ENCODE assay signal across 1 cellular context in the genomic region with DNA sequence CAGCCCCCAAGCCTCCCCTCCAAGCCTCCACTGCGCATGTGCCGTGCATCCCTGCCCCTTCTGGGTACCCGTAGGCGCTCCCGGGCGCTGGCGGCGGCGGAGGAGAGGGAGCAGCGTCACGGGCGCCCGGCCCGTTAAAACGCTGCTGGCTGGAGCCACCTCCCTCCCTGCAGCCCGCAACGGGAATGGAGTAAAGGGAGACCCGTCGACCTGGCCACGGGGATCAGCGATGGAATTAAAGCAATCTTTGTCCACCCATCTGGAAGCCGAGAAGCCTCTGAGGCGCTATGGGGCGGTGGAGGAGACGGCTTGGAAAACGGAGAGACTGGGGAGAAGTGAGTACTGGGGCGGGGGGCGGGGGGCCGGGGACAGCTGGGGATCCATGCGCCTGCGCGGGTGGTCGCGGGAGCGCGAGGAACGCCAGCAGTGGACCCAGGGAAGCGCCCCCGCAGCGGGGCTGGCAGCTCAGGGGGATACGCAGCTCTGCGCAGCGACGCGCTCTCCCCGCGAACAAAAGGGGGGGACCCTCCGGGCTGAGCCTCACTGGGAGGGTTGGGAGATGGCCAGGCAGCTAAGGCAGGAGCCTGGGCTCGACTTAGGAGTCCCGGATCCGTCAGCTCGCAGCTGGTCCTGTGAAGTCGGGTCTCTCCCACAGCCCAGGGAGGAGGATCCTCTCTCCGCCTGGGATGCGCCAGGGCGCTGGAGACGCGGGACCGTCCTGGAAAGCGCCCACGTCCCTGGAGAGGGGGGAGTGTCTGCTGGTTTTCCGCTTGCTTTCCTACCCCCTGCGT.
TF ChIP-seq lines count a peak whose summit lies in the region.

A gene (plus strand): TSS at position 164 of the 791 bp plus-strand sequence. CDS start 66 bp downstream, at position 230.

TF ChIP-seq in H1, 55 proteins besides CTCF, POLR2A, EP300 and RAD21:
- TF ChIP-seq, protein P1, sequence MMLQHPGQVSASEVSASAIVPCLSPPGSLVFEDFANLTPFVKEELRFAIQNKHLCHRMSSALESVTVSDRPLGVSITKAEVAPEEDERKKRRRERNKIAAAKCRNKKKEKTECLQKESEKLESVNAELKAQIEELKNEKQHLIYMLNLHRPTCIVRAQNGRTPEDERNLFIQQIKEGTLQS (IDR thresholded peaks at IDR 0.05; ENCODE audit: insufficient read depth, low read depth, low read length) = no peak
- TF ChIP-seq CHD2 (IDR thresholded peaks at IDR 0.05; ENCODE audit: low read length) (no peak), BRCA1 (IDR thresholded peaks at IDR 0.05; ENCODE audit: low read depth, low read length) (no peak), JUND (IDR thresholded peaks at IDR 0.05; ENCODE audit: low read length) (no peak), KDM5A (IDR thresholded peaks at IDR 0.05; ENCODE audit: low read length) (no peak), TEAD4 (IDR thresholded peaks at IDR 0.05; ENCODE audit: low read depth, low read length) (no peak), KDM4A (IDR thresholded peaks at IDR 0.05; ENCODE audit: low read depth, low read length, severe bottlenecking) (peak; percentile 89), CBX8 (IDR thresholded peaks at IDR 0.05; ENCODE audit: borderline replicate concordance, low read depth, low read length) (no peak), ZNF274 (IDR thresholded peaks at IDR 0.05; ENCODE audit: borderline replicate concordance, extremely low read depth, low read length) (no peak), SUZ12 (IDR thresholded peaks at IDR 0.05; ENCODE audit: low read length) (no peak), POLR2AphosphoS5 (IDR thresholded peaks at IDR 0.05; ENCODE audit: low read depth, low read length) (no peak), SP2 (IDR thresholded peaks at IDR 0.05; ENCODE audit: low read length) (no peak), KDM1A (IDR thresholded peaks at IDR 0.05; ENCODE audit: borderline replicate concordance, low read length) (peak; percentile 43; the same call in 1 of the 2 replicates), HDAC6 (IDR thresholded peaks at IDR 0.05; ENCODE audit: low read depth, low read length) (no peak), POU5F1 (IDR thresholded peaks at IDR 0.05; ENCODE audit: low read depth, low read length) (no peak), RBBP5 (IDR thresholded peaks at IDR 0.05; ENCODE audit: borderline replicate concordance, low read depth, low read length) (no peak), ASH2L (IDR thresholded peaks at IDR 0.05; ENCODE audit: low read length) (no peak), RNF2 (IDR thresholded peaks at IDR 0.05; ENCODE audit: borderline replicate concordance, low read depth, low read length, missing control alignments, poor library complexity, severe bottlenecking) (no peak), BCL11A (IDR thresholded peaks at IDR 0.05; ENCODE audit: low read depth in 2 of 2, low read length in 2 of 2) (no peak), RFX5 (IDR thresholded peaks at IDR 0.05; ENCODE audit: borderline replicate concordance, low read depth, low read length) (no peak), EGR1 (IDR thresholded peaks at IDR 0.05; ENCODE audit: borderline replicate concordance, low read depth, low read length) (no peak), SIN3A (conservative IDR thresholded peaks at IDR 0.05 in 1 of 2, IDR thresholded peaks at IDR 0.05 in 1 of 2; ENCODE audit: low read depth in 1 of 2, low read length in 2 of 2) (0 out of 4 replicates have a peak, but pooled peaks have one; percentile 28 to 45), SIRT6 (IDR thresholded peaks at IDR 0.05; ENCODE audit: low read length) (no peak), TCF12 (IDR thresholded peaks at IDR 0.05; ENCODE audit: low read depth, low read length) (no peak), GABPA (IDR thresholded peaks at IDR 0.05; ENCODE audit: borderline replicate concordance, insufficient read depth, low read length) (no peak), SP1 (IDR thresholded peaks at IDR 0.05; ENCODE audit: low read depth, low read length) (no peak), SP4 (IDR thresholded peaks at IDR 0.05; ENCODE audit: low read length) (no peak), CBX5 (IDR thresholded peaks at IDR 0.05; ENCODE audit: low read depth, low read length) (no peak), CREB1 (IDR thresholded peaks at IDR 0.05) (peak; percentile 60; the same call in 1 of the 2 replicates), TBP (IDR thresholded peaks at IDR 0.05; ENCODE audit: low read depth, low read length) (peak; percentile 21; the same call in 1 of the 2 replicates), TAF1 (IDR thresholded peaks at IDR 0.05; ENCODE audit: low read depth, low read length) (no peak), SIX5 (IDR thresholded peaks at IDR 0.05; ENCODE audit: low read depth, low read length) (no peak), PHF8 (conservative IDR thresholded peaks at IDR 0.05; ENCODE audit: low read depth, low read length) (peak; percentile 64; the same call in 1 of the 2 replicates), SRF (IDR thresholded peaks at IDR 0.05; ENCODE audit: low read depth, low read length) (no peak), NRF1 (IDR thresholded peaks at IDR 0.05; ENCODE audit: low read depth, low read length) (peak; percentile 64), SAP30 (IDR thresholded peaks at IDR 0.05; ENCODE audit: insufficient read depth, insufficient replicate concordance, low read length) (no peak), EZH2 (IDR thresholded peaks at IDR 0.05; ENCODE audit: low read depth, low read length, severe bottlenecking) (no peak), YY1 (IDR thresholded peaks at IDR 0.05; ENCODE audit: low read depth, low read length) (no peak), MAFK (IDR thresholded peaks at IDR 0.05; ENCODE audit: low read depth, low read length) (no peak), HDAC2 (IDR thresholded peaks at IDR 0.05; ENCODE audit: borderline replicate concordance in 1 of 2, low read depth in 2 of 2, low read length in 2 of 2) (no peak), CTBP2 (IDR thresholded peaks at IDR 0.05; ENCODE audit: borderline replicate concordance, insufficient read depth, insufficient read length, low read length) (no peak), NANOG (IDR thresholded peaks at IDR 0.05; ENCODE audit: insufficient read depth, low read depth, low read length, poor library complexity, severe bottlenecking) (no peak), CHD1 (IDR thresholded peaks at IDR 0.05; ENCODE audit: low read depth, low read length) (no peak), RXRA (IDR thresholded peaks at IDR 0.05; ENCODE audit: insufficient read depth, low read depth, low read length) (no peak), GTF2F1 (IDR thresholded peaks at IDR 0.05; ENCODE audit: borderline replicate concordance, low read depth, low read length) (no peak), CEBPB (IDR thresholded peaks at IDR 0.05; ENCODE audit: low read depth, low read length) (no peak), FOSL1 (IDR thresholded peaks at IDR 0.05; ENCODE audit: insufficient read depth, low read depth, low read length) (no peak), BACH1 (IDR thresholded peaks at IDR 0.05; ENCODE audit: low read length) (no peak), JUN (IDR thresholded peaks at IDR 0.05; ENCODE audit: low read depth, low read length) (no peak), TAF7 (optimal IDR thresholded peaks at IDR 0.05; ENCODE audit: borderline replicate concordance, low read depth, low read length) (no peak)
- TF ChIP-seq, protein P2, sequence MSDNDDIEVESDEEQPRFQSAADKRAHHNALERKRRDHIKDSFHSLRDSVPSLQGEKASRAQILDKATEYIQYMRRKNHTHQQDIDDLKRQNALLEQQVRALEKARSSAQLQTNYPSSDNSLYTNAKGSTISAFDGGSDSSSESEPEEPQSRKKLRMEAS (IDR thresholded peaks at IDR 0.05) = no peak
- TF ChIP-seq, protein P3, sequence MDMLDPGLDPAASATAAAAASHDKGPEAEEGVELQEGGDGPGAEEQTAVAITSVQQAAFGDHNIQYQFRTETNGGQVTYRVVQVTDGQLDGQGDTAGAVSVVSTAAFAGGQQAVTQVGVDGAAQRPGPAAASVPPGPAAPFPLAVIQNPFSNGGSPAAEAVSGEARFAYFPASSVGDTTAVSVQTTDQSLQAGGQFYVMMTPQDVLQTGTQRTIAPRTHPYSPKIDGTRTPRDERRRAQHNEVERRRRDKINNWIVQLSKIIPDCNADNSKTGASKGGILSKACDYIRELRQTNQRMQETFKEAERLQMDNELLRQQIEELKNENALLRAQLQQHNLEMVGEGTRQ (IDR thresholded peaks at IDR 0.05; ENCODE audit: low read length) = no peak
- TF ChIP-seq, protein P4, sequence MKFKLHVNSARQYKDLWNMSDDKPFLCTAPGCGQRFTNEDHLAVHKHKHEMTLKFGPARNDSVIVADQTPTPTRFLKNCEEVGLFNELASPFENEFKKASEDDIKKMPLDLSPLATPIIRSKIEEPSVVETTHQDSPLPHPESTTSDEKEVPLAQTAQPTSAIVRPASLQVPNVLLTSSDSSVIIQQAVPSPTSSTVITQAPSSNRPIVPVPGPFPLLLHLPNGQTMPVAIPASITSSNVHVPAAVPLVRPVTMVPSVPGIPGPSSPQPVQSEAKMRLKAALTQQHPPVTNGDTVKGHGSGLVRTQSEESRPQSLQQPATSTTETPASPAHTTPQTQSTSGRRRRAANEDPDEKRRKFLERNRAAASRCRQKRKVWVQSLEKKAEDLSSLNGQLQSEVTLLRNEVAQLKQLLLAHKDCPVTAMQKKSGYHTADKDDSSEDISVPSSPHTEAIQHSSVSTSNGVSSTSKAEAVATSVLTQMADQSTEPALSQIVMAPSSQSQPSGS (IDR thresholded peaks at IDR 0.05; ENCODE audit: low read length) = no peak
- TF ChIP-seq, protein P5, sequence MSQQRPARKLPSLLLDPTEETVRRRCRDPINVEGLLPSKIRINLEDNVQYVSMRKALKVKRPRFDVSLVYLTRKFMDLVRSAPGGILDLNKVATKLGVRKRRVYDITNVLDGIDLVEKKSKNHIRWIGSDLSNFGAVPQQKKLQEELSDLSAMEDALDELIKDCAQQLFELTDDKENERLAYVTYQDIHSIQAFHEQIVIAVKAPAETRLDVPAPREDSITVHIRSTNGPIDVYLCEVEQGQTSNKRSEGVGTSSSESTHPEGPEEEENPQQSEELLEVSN (IDR thresholded peaks at IDR 0.05) = no peak
- TF ChIP-seq, protein P6, sequence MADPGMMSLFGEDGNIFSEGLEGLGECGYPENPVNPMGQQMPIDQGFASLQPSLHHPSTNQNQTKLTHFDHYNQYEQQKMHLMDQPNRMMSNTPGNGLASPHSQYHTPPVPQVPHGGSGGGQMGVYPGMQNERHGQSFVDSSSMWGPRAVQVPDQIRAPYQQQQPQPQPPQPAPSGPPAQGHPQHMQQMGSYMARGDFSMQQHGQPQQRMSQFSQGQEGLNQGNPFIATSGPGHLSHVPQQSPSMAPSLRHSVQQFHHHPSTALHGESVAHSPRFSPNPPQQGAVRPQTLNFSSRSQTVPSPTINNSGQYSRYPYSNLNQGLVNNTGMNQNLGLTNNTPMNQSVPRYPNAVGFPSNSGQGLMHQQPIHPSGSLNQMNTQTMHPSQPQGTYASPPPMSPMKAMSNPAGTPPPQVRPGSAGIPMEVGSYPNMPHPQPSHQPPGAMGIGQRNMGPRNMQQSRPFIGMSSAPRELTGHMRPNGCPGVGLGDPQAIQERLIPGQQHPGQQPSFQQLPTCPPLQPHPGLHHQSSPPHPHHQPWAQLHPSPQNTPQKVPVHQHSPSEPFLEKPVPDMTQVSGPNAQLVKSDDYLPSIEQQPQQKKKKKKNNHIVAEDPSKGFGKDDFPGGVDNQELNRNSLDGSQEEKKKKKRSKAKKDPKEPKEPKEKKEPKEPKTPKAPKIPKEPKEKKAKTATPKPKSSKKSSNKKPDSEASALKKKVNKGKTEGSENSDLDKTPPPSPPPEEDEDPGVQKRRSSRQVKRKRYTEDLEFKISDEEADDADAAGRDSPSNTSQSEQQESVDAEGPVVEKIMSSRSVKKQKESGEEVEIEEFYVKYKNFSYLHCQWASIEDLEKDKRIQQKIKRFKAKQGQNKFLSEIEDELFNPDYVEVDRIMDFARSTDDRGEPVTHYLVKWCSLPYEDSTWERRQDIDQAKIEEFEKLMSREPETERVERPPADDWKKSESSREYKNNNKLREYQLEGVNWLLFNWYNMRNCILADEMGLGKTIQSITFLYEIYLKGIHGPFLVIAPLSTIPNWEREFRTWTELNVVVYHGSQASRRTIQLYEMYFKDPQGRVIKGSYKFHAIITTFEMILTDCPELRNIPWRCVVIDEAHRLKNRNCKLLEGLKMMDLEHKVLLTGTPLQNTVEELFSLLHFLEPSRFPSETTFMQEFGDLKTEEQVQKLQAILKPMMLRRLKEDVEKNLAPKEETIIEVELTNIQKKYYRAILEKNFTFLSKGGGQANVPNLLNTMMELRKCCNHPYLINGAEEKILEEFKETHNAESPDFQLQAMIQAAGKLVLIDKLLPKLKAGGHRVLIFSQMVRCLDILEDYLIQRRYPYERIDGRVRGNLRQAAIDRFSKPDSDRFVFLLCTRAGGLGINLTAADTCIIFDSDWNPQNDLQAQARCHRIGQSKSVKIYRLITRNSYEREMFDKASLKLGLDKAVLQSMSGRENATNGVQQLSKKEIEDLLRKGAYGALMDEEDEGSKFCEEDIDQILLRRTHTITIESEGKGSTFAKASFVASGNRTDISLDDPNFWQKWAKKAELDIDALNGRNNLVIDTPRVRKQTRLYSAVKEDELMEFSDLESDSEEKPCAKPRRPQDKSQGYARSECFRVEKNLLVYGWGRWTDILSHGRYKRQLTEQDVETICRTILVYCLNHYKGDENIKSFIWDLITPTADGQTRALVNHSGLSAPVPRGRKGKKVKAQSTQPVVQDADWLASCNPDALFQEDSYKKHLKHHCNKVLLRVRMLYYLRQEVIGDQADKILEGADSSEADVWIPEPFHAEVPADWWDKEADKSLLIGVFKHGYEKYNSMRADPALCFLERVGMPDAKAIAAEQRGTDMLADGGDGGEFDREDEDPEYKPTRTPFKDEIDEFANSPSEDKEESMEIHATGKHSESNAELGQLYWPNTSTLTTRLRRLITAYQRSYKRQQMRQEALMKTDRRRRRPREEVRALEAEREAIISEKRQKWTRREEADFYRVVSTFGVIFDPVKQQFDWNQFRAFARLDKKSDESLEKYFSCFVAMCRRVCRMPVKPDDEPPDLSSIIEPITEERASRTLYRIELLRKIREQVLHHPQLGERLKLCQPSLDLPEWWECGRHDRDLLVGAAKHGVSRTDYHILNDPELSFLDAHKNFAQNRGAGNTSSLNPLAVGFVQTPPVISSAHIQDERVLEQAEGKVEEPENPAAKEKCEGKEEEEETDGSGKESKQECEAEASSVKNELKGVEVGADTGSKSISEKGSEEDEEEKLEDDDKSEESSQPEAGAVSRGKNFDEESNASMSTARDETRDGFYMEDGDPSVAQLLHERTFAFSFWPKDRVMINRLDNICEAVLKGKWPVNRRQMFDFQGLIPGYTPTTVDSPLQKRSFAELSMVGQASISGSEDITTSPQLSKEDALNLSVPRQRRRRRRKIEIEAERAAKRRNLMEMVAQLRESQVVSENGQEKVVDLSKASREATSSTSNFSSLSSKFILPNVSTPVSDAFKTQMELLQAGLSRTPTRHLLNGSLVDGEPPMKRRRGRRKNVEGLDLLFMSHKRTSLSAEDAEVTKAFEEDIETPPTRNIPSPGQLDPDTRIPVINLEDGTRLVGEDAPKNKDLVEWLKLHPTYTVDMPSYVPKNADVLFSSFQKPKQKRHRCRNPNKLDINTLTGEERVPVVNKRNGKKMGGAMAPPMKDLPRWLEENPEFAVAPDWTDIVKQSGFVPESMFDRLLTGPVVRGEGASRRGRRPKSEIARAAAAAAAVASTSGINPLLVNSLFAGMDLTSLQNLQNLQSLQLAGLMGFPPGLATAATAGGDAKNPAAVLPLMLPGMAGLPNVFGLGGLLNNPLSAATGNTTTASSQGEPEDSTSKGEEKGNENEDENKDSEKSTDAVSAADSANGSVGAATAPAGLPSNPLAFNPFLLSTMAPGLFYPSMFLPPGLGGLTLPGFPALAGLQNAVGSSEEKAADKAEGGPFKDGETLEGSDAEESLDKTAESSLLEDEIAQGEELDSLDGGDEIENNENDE (IDR thresholded peaks at IDR 0.05; ENCODE audit: insufficient replicate concordance, low read length) = no peak
TF ChIP-seq in H1: peak in this region for 7.
